ENCODE assay signal across 14 cellular contexts in the genomic region with DNA sequence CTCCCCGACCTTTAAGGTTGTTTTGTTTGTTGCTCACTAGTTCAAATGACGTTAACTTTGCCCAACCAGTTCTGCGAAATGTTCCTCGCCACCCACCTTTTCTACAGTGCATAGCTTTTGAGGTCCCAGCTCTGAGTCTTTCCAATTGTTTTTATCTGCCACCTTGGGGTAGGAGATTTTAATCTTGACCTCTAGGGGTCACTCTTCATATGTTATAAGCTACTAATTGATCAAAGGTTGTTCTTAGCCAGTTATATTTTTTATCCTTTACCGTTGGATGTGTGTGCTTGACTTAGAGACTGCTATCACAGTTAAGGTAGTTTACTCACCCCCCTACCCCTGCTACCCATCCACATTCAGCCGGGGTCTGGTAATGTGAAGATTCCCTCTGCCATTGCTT.
A peak's percentile ranks its signal among the peaks of the same experiment; 100 is the strongest.
DNase-seq lines count a peak whose midpoint lies in the region; ATAC-seq lines count a peak whose summit lies in the region.
"Had no signal": no experiment of that assay in that cellular context is flagged by ENCODE, and none has a peak within 500 bp of the region (broad histone marks: within the 10 kb centered on the region; RNA-seq: fewer than 3 reads in every experiment).

No MANE protein-coding gene starts in this region.

- peak; percentile 56 for ATAC-seq in HG03342 (IDR thresholded peaks at IDR 0.05; ENCODE audit: unreplicated experiment)
- ATAC-seq in left lobe of liver = peak; percentile 34
- ATAC-seq in HG03469 (IDR thresholded peaks at IDR 0.05; ENCODE audit: unreplicated experiment) = no peak
- ATAC-seq: esophagus mucosa; stimulated activated naive CD8-positive, alpha-beta T cell treated with anti-CD3 and anti-CD28 coated beads, Interleukin-15, amount 100 ng/mL, for 72 hours had no signal

- DNase-seq in ELF-1 (ENCODE audit: low read depth, low spot score) = peak; percentile 10
- peak; percentile 5 for DNase-seq in RPMI8226
- no peak for DNase-seq in left lobe of liver (ENCODE audit: low spot score)
- DNase-seq in GM19240 (ENCODE audit: insufficient read length, low spot score) = no peak
- DNase-seq in cortex of kidney (lab: John Stamatoyannopoulos, UW) = no peak
- DNase-seq in LoVo (ENCODE audit: low spot score) = no peak
- DNase-seq: activated naive CD8-positive, alpha-beta T cell treated with anti-CD3 and anti-CD28 coated beads, Interleukin-2, amount 10 ng/mL, durations not matched to agents 7 days and 5 days; GF-D8; mesenchymal stem cell; spleen; stimulated activated naive CD8-positive, alpha-beta T cell treated with anti-CD3 and anti-CD28 coated beads, Interleukin-15, amount 100 ng/mL, for 72 hours had no signal

Comparison
In these comparisons a context has a peak if more than half of its experiments do, and no peak if none do; other contexts are left out.
1. DNase-seq: peak in ELF-1 (single experiment) and RPMI8226 (single experiment); none in left lobe of liver (single experiment), GM19240 (single experiment), cortex of kidney (single experiment) and LoVo (single experiment).